ENCODE assay signal across 1 cellular context in genomic region chr4:81622028-81622427, GRCh38.
A peak's percentile ranks its signal among the peaks of the same experiment; 100 is the strongest.
TF ChIP-seq lines count a peak whose summit lies in the region.

No MANE protein-coding gene starts in this region.

TF ChIP-seq in Ishikawa, 13 proteins besides CTCF, POLR2A, EP300 and RAD21 (continued from another document):
- 0 out of 2 replicates have a peak, but pooled peaks have one; percentile 18 for TF ChIP-seq TEAD4 (IDR thresholded peaks at IDR 0.05)
